22 cellular contexts compared by ENCODE assay signal in genomic region chr6:120055071-120055470, GRCh38.
"Had no signal": no experiment of that assay in that cellular context is flagged by ENCODE, and none has a peak within 500 bp of the region (broad histone marks: within the 10 kb centered on the region; RNA-seq: fewer than 3 reads in every experiment).

No MANE protein-coding gene starts in this region.

- DNase-seq: activated B cell treated with CpG ODN at 0.5 μM for 24 hours; activated CD4-positive, alpha-beta T cell treated with anti-CD3 and anti-CD28 coated beads, Interleukin-2, amount 50 U/mL, for 1 hour; activated CD8-positive, alpha-beta memory T cell treated with anti-CD3 and anti-CD28 coated beads, Interleukin-2, amount 10 ng/mL, durations not matched to agents 7 days and 5 days; activated CD8-positive, alpha-beta T cell treated with anti-CD3 and anti-CD28 coated beads, Interleukin-2, amount 10 ng/mL, durations not matched to agents 7 days and 5 days; activated gamma-delta T cell; activated naive CD8-positive, alpha-beta T cell treated with anti-CD3 and anti-CD28 coated beads, Interleukin-2, amount 50 U/mL, for 24 hours; amygdala; caudate nucleus; foreskin fibroblast; heart left ventricle; hypothalamus; immature natural killer cell; kidney; left colon; naive B cell; pancreas; sigmoid colon; small intestine; stimulated activated CD4-positive, alpha-beta T cell treated with anti-CD3 and anti-CD28 coated beads, Interleukin-4, amount 100 ng/mL, for 4 hours; stimulated activated CD8-positive, alpha-beta memory T cell treated with anti-CD3 and anti-CD28 coated beads, Interleukin-4, amount 100 ng/mL, for 48 hours had no signal

- ATAC-seq: activated CD8-positive, alpha-beta memory T cell treated with anti-CD3 and anti-CD28 coated beads, Interleukin-2, amount 10 ng/mL, durations not matched to agents 7 days and 5 days; activated CD8-positive, alpha-beta T cell treated with anti-CD3 and anti-CD28 coated beads, Interleukin-2, amount 10 ng/mL, durations not matched to agents 7 days and 5 days; activated naive CD8-positive, alpha-beta T cell treated with anti-CD3 and anti-CD28 coated beads, Interleukin-2, amount 50 U/mL, for 24 hours; heart left ventricle; left colon; pancreas; psoas muscle; stimulated activated memory B cell treated with anti-CD40 and anti-IgM and Interleukin-4, amounts not matched to agents 10 μg/mL and 1 μg/mL and 100 μg/mL, for 72 hours had no signal
